ENCODE assay signal across 10 cellular contexts in the genomic region with DNA sequence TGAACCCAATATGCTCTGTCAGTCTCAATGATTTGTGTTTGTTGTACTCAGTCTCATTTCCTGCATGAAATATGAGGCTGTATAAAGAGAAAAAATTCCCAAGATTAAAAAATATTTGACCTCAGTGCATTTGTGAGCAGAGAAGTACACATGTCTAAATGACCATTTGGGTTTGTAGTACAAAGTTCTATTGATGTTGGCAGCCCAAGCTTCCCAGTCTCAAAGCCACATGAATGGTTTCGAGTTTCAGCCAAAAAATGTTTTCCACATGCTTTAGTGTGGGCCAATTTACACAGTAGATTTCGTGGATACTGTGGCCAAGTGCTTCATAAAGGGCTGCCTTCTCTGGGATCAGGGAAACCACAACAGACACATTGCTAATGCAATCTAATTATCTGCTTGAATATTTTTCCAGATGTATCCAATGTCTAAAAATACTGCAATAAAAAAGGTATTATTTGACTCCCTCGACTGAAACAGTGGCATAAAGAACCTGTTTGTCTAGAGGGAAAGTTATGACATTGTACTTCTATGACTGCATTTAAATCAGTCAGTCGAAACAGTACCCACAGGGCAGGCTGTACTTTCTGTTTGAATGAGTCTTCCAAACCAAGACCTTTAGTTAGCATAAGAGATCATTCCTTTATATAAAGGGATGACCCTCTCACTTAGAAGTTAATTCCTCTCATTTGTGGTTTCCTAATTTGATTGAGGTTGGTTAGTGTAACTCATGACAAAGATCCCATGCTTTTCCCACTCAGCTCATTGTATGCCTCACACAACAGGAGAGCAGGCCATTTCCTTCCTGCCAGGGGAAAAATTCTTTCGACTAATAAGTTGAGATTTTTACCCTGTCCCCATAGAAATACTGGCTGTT.
DNase-seq lines count a peak whose midpoint lies in the region; ATAC-seq and TF ChIP-seq lines count a peak whose summit lies in the region.
"Had no signal": no experiment of that assay in that cellular context is flagged by ENCODE, and none has a peak within 500 bp of the region (broad histone marks: within the 10 kb centered on the region; RNA-seq: fewer than 3 reads in every experiment).

No MANE protein-coding gene starts in this region.

- peak; percentile 18 for DNase-seq in Ammon's horn (ENCODE audit: low spot score)
- peak; percentile 11 to 28 for DNase-seq in NCI-H526 (lab: John Stamatoyannopoulos, UW)
- DNase-seq in esophagus muscularis mucosa (ENCODE audit: extremely low spot score), result no peak
- no peak for DNase-seq in neuronal stem cell (ENCODE audit: low spot score)
- DNase-seq in superior temporal gyrus (ENCODE audit: extremely low spot score), result no peak
- DNase-seq: left colon, NCI-H524 had no signal

- H3K79me1 ChIP-seq in neuronal stem cell (ENCODE audit: low read depth, low read length), result no peaks in the 10 kb centered on the region

- H4K91ac ChIP-seq in neuronal stem cell (ENCODE audit: low read depth, low read length, poor library complexity), result no peak overlapping the region

- H2AFZ ChIP-seq in neuronal stem cell (ENCODE audit: low read length), result peak overlapping the region; percentile 60

- H3K4me3 ChIP-seq in esophagus muscularis mucosa, result no peak overlapping the region
- no peak overlapping the region for H3K4me3 ChIP-seq in neuronal stem cell (ENCODE audit: low read length in 2 of 2)

- WGBS in esophagus muscularis mucosa, result 35% methylated on average over 5 of the region's 5 CpGs
- WGBS in neuronal stem cell (ENCODE audit: extremely low coverage in 2 of 2, insufficient read length in 2 of 2, insufficient replicate concordance in 1 of 2), 2 donors, result no CpG with 5 or more reads among the region's 5 CpGs

- H3K14ac ChIP-seq in neuronal stem cell (ENCODE audit: low read length), result no peak overlapping the region

- H2AK5ac ChIP-seq in neuronal stem cell (ENCODE audit: low read depth, low read length), result no peak overlapping the region

- TF ChIP-seq EP300 in esophagus muscularis mucosa (IDR thresholded peaks at IDR 0.05), result no peak

- H3K23ac ChIP-seq in neuronal stem cell (ENCODE audit: low read depth, low read length, poor library complexity), result no peak overlapping the region

- H3K9me3 ChIP-seq in esophagus muscularis mucosa (no peaks in the 10 kb centered on the region), neuronal stem cell (replicated peaks in 1 of 2; ENCODE audit: control insufficient read depth in 2 of 2, insufficient read depth in 1 of 2, low read depth in 1 of 2, low read length in 2 of 2) (no peaks in the 10 kb centered on the region)

- TF ChIP-seq CTCF in esophagus muscularis mucosa (IDR thresholded peaks at IDR 0.05), result no peak

- TF ChIP-seq POLR2A in esophagus muscularis mucosa (IDR thresholded peaks at IDR 0.05; ENCODE audit: low read depth), result no peak

- intact Hi-C loops in esophagus muscularis mucosa (cut with DNase I), result no loop called here

- H3K36me3 ChIP-seq in esophagus muscularis mucosa (no peaks in the 10 kb centered on the region), neuronal stem cell (replicated peaks in 1 of 2; ENCODE audit: control insufficient read depth in 2 of 2, insufficient read depth in 2 of 2, low read length in 2 of 2) (no peaks in the 10 kb centered on the region)

- H2BK5ac ChIP-seq in neuronal stem cell (ENCODE audit: low read length), result no peak overlapping the region

- H3K27ac ChIP-seq in esophagus muscularis mucosa (replicated peaks in 1 of 4) (peak overlapping the region; percentile 40 to 65 (median 52)), neuronal stem cell (replicated peaks; ENCODE audit: low read length) (no peak overlapping the region)

- H3K4me1 ChIP-seq in esophagus muscularis mucosa (peaks cover 20 to 31% (median 31%) of the 10 kb centered on the region in 4 donors), neuronal stem cell (ENCODE audit: control insufficient read depth in 2 of 2, insufficient read depth in 1 of 2, low read depth in 1 of 2, low read length in 2 of 2) (peaks cover 8 to 11% of the 10 kb centered on the region in 2 donors)

- no peak overlapping the region for H4K8ac ChIP-seq in neuronal stem cell (ENCODE audit: low read depth, low read length)

- no peak overlapping the region for H3K9ac ChIP-seq in neuronal stem cell (ENCODE audit: low read depth, low read length, poor library complexity)

- no peak for ATAC-seq in HG03378 (IDR thresholded peaks at IDR 0.05; ENCODE audit: unreplicated experiment)
- ATAC-seq in HG02938 (IDR thresholded peaks at IDR 0.05; ENCODE audit: unreplicated experiment), result no peak
- no peak for ATAC-seq in GM18873 (IDR thresholded peaks at IDR 0.05; ENCODE audit: low FRiP score, unreplicated experiment)
- ATAC-seq: left colon had no signal

- H2BK120ac ChIP-seq in neuronal stem cell (ENCODE audit: low read depth, low read length), result no peak overlapping the region

- H3K4me2 ChIP-seq in neuronal stem cell (ENCODE audit: insufficient read depth, low read length, poor library complexity, severe bottlenecking), result no peak overlapping the region

- H3K27me3 ChIP-seq in esophagus muscularis mucosa (no peaks in the 10 kb centered on the region), neuronal stem cell (ENCODE audit: control insufficient read depth in 3 of 3, insufficient read depth in 3 of 3, low read depth in 1 of 3, low read length in 3 of 3) (no peaks in the 10 kb centered on the region)

- H3K4ac ChIP-seq in neuronal stem cell (ENCODE audit: low read length), result no peak overlapping the region

- no peak overlapping the region for H2BK15ac ChIP-seq in neuronal stem cell (ENCODE audit: low read length)

- no peak overlapping the region for H3K18ac ChIP-seq in neuronal stem cell (ENCODE audit: low read length)

- H2BK12ac ChIP-seq in neuronal stem cell (ENCODE audit: low read length), result no peak overlapping the region

Comparison
In these comparisons a context has a peak if more than half of its experiments do, and no peak if none do; other contexts are left out.
1. DNase-seq: peak in Ammon's horn (single experiment) and NCI-H526 (2 of 2); none in esophagus muscularis mucosa (single experiment), neuronal stem cell (single experiment) and superior temporal gyrus (single experiment).